In genomic region chr6:82507112-82507511, GRCh38 we compare ENCODE assay signal across 17 cellular contexts.
DNase-seq lines count a peak whose midpoint lies in the region; ATAC-seq and TF ChIP-seq lines count a peak whose summit lies in the region.
"Had no signal": no experiment of that assay in that cellular context is flagged by ENCODE, and none has a peak within 500 bp of the region (broad histone marks: within the 10 kb centered on the region; RNA-seq: fewer than 3 reads in every experiment).

No MANE protein-coding gene starts in this region.

- intact Hi-C loops in ovary (cut with DNase I), result no loop called here

- DNase-seq in fibroblast of pulmonary artery (ENCODE audit: low read depth) (peak; percentile 40), ovary (no peak), SHP77 (lab: John Stamatoyannopoulos, UW) (no peak)
- DNase-seq in effector CD8-positive, alpha-beta T cell (lab: John Stamatoyannopoulos, UW), result no peak
- DNase-seq: activated CD4-positive, alpha-beta T cell treated with anti-CD3 and anti-CD28 coated beads for 36 hours; activated effector memory CD4-positive, alpha-beta T cell treated with anti-CD3 and anti-CD28 coated beads, Interleukin-2, amount 50 U/mL, for 16 hours; COR-L47; effector memory CD4-positive, alpha-beta T cell; GOT3; NCI-H1417; NCI-H2171 treated with DMSO at 0.1 percent for 48 hours; RPMI8226; stimulated activated CD4-positive, alpha-beta T cell treated with anti-CD3 and anti-CD28 coated beads, Interleukin-2, amount 100 ng/mL, for 48 hours had no signal

- no peak overlapping the region for H3K27ac ChIP-seq in ovary

- H3K27me3 ChIP-seq in ovary, result no peaks in the 10 kb centered on the region

- TF ChIP-seq EP300 in ovary (IDR thresholded peaks at IDR 0.05), result no peak

- ATAC-seq in GM18502 (IDR thresholded peaks at IDR 0.05; ENCODE audit: poor library complexity, unreplicated experiment) (peak; percentile 80), HG02610 (IDR thresholded peaks at IDR 0.05; ENCODE audit: unreplicated experiment) (peak; percentile 59), HG03521 (IDR thresholded peaks at IDR 0.05; ENCODE audit: unreplicated experiment) (peak; percentile 69)
- ATAC-seq: activated CD4-positive, alpha-beta T cell treated with anti-CD3 and anti-CD28 coated beads for 36 hours had no signal

- H3K36me3 ChIP-seq in ovary, result no peaks in the 10 kb centered on the region

- H3K9me3 ChIP-seq in ovary, result no peaks in the 10 kb centered on the region

- H3K4me3 ChIP-seq in fibroblast of pulmonary artery (replicated peaks; ENCODE audit: low read depth, low read length) (no peak overlapping the region), ovary (no peak overlapping the region)
- H3K4me3 ChIP-seq: lung had no signal

- TF ChIP-seq POLR2A in ovary (IDR thresholded peaks at IDR 0.05), result no peak

- TF ChIP-seq CTCF in fibroblast of pulmonary artery (IDR thresholded peaks at IDR 0.05; ENCODE audit: low read length, missing control alignments) (no peak), ovary (IDR thresholded peaks at IDR 0.05) (no peak)

- WGBS in ovary, 3 donors, result 31 to 79% (median 62%) methylated on average over 1 of the region's 1 CpG

- H3K4me1 ChIP-seq in ovary (ENCODE audit: insufficient read depth), result no peaks in the 10 kb centered on the region
